1 cellular context compared by ENCODE assay signal in the genomic region with DNA sequence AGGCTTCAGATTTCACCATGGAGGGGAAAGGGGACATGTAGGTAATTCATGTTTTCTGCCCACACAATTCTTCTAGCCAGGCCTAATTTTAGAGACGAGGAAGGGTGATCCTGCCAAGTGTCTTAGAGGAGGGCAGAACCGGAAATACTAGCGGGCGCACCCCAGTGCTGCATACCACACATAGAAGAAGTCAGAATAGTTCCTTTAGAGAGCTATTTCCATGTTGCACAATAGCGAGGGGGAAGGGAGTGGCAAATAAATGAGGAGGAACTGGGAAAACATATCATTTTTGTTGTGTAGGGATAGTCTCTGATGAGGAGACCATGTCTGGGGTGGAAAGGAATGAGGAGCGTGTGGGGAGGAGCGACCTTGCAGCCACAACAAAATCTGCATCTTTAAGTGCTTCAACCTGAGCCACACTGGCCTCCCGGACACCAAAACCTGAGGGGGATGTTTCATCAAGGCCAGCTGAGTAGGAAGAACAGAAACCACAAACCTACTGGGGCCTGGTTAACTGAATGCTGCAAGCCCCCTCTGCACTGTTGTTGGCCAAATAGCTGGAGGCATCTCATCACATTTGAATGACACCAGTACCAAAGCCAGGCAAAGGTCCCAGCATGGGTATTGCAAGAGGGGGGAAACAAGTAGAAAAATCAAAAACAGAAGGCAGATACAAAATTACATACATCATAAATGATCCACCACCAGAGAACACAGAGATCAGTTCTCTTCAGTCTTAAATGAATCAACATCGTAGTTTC.
TF ChIP-seq lines count a peak whose summit lies in the region.

No MANE protein-coding gene starts in this region.

TF ChIP-seq in HEK293T, 16 proteins besides CTCF, POLR2A, EP300 and RAD21 (continued from another document):
- no peak for TF ChIP-seq L3MBTL2 (conservative IDR thresholded peaks at IDR 0.05)
